In genomic region chr2:137942785-137943034, GRCh38 we compare ENCODE assay signal across 28 cellular contexts. TPM values are rescaled to one million over a fixed set of nuclear protein-coding genes. Genes with fewer than 3 reads are reported as not detected.
"Had no signal": no experiment of that assay in that cellular context is flagged by ENCODE, and none has a peak within 500 bp of the region (broad histone marks: within the 10 kb centered on the region; RNA-seq: fewer than 3 reads in every experiment).

No MANE protein-coding gene starts in this region.

- H3K4me3 ChIP-seq: esophagus muscularis mucosa, heart right ventricle, mucosa of descending colon, ovary, prostate gland, spleen, testis, upper lobe of left lung, vagina had no signal

- ATAC-seq: activated CD4-positive, CD25-positive, alpha-beta regulatory T cell treated with anti-CD3 and anti-CD28 coated beads, Interleukin-2, amount 50 U/mL, for 24 hours; foreskin keratinocyte; heart right ventricle; T-helper 17 cell had no signal

- H3K27ac ChIP-seq: esophagus muscularis mucosa, foreskin keratinocyte, heart right ventricle, ovary, prostate gland, spleen, testis, vagina, WERI-Rb-1 had no signal

- H3K4me1 Mint-ChIP-seq: T-helper 17 cell had no signal

- H3K36me3 ChIP-seq: esophagus muscularis mucosa, heart right ventricle, ovary, prostate gland, spleen, upper lobe of left lung, vagina, WERI-Rb-1 had no signal

- H3K4me3 Mint-ChIP-seq: activated naive CD8-positive, alpha-beta T cell; T-helper 17 cell had no signal

- FAIRE-seq: bronchial epithelial cell, colon, islet of Langerhans had no signal

- H3K4me1 ChIP-seq: esophagus muscularis mucosa, foreskin keratinocyte, heart right ventricle, prostate gland, spleen, testis, vagina had no signal

- H3K27ac Mint-ChIP-seq: activated naive CD8-positive, alpha-beta T cell; T-helper 17 cell had no signal

- H3K27me3 ChIP-seq: esophagus muscularis mucosa, foreskin keratinocyte, heart right ventricle, ovary, spleen, testis, upper lobe of left lung, vagina had no signal

- H3K36me3 Mint-ChIP-seq: activated naive CD8-positive, alpha-beta T cell had no signal

- H3K9me3 ChIP-seq: esophagus muscularis mucosa, heart right ventricle, mucosa of descending colon, ovary, prostate gland, spleen, testis, upper lobe of left lung, vagina had no signal

- DNase-seq: activated CD4-positive, alpha-beta T cell treated with anti-CD3 and anti-CD28 coated beads for 48 hours; activated CD4-positive, alpha-beta T cell treated with anti-CD3 and anti-CD28 coated beads, Interleukin-2, amount 50 U/mL, for 48 hours; activated CD8-positive, alpha-beta memory T cell treated with anti-CD3 and anti-CD28 coated beads for 24 hours; activated effector memory CD4-positive, alpha-beta T cell treated with Interleukin-2 at 50 U/mL for 16 hours; activated naive CD4-positive, alpha-beta T cell treated with Interleukin-2 at 50 U/mL for 16 hours; anterior cingulate cortex; dermis blood vessel endothelial cell; effector CD4-positive, alpha-beta T cell; foreskin keratinocyte; heart right ventricle; mucosa of descending colon; ovary; spleen; stimulated activated naive CD4-positive, alpha-beta T cell treated with Interleukin-2 at 50 U/mL for 16 hours; T-helper 17 cell; T1000; testis; upper lobe of left lung; WERI-Rb-1 had no signal

RNA-seq across cellular contexts. Expression of gene HNMT, which starts 21.6 kb away (rescaled TPM):
- polyA plus RNA-seq: neural cell had no signal
